6 cellular contexts compared by ENCODE assay signal in the genomic region with DNA sequence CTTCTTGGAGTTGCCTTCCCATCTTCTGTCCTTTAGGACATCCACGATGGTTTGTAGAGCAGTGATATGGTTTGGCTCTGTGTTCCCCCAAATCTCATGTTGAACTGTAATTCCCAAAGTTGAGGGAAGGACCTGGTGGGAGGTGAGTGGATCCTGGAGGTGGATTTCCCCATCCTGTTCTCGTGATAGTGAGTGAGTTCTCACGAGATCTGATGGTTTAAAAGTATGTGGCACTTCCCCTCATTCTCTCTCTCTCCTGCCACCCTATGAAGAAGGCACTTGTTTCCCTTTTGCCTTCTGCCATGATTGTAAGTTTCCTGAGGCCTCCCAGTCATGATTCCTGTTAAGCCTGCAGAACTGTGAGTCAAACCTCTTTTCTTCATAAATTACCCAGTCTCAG.
"Had no signal": no experiment of that assay in that cellular context is flagged by ENCODE, and none has a peak within 500 bp of the region (broad histone marks: within the 10 kb centered on the region; RNA-seq: fewer than 3 reads in every experiment).

No MANE protein-coding gene starts in this region.

- H3K27ac ChIP-seq: HL-60, KMS-11 had no signal

- H3K9ac ChIP-seq: KMS-11 had no signal

- H3K4me2 ChIP-seq: KMS-11 had no signal

- FAIRE-seq: HTR-8/SVneo had no signal

- DNase-seq: IMR-90, KBM-7, KG1 had no signal
